9 cellular contexts compared by ENCODE assay signal in genomic region chr6:158850807-158851115, GRCh38. TPM values are rescaled to one million over a fixed set of nuclear protein-coding genes. Genes with fewer than 3 reads are reported as not detected.
DNase-seq lines count a peak whose midpoint lies in the region; ATAC-seq and TF ChIP-seq lines count a peak whose summit lies in the region.
"Had no signal": no experiment of that assay in that cellular context is flagged by ENCODE, and none has a peak within 500 bp of the region (broad histone marks: within the 10 kb centered on the region; RNA-seq: fewer than 3 reads in every experiment).

No MANE protein-coding gene starts in this region.

- no peaks in the 10 kb centered on the region for H3K36me3 Mint-ChIP-seq in activated CD4-positive, alpha-beta T cell treated with anti-CD3 and anti-CD28 coated beads, Interleukin-2, amount 10 ng/mL, durations not matched to agents 24 days and 14 days (ENCODE audit: low read depth)

- no peak overlapping the region for H3K4me3 ChIP-seq in fibroblast of villous mesenchyme (ENCODE audit: low read depth, low read length)
- no peak overlapping the region for H3K4me3 ChIP-seq in skin epidermis

- no peak for TF ChIP-seq CTCF in VCaP (conservative IDR thresholded peaks at IDR 0.05)
- TF ChIP-seq CTCF in fibroblast of villous mesenchyme (IDR thresholded peaks at IDR 0.05; ENCODE audit: insufficient read depth, low read depth, low read length): no peak

- peak overlapping the region; percentile 95 for H3K27ac Mint-ChIP-seq in activated CD4-positive, alpha-beta T cell treated with anti-CD3 and anti-CD28 coated beads, Interleukin-2, amount 10 ng/mL, durations not matched to agents 24 days and 14 days

- peak overlapping the region; percentile 27; the same call in 1 of the 2 replicates for H3K27ac ChIP-seq in VCaP
- peak overlapping the region in 20 of 21 experiments; percentile 32 to 92 (median 79) for H3K27ac ChIP-seq in skin epidermis
- H3K27ac ChIP-seq: neutrophil had no signal

- H3K27me3 Mint-ChIP-seq in activated CD4-positive, alpha-beta T cell treated with anti-CD3 and anti-CD28 coated beads, Interleukin-2, amount 10 ng/mL, durations not matched to agents 24 days and 14 days: no peaks in the 10 kb centered on the region

- peaks cover 27% of the 10 kb centered on the region for H3K4me1 Mint-ChIP-seq in activated CD4-positive, alpha-beta T cell treated with anti-CD3 and anti-CD28 coated beads, Interleukin-2, amount 10 ng/mL, durations not matched to agents 24 days and 14 days

- H3K4me3 Mint-ChIP-seq in activated CD4-positive, alpha-beta T cell treated with anti-CD3 and anti-CD28 coated beads, Interleukin-2, amount 10 ng/mL, durations not matched to agents 24 days and 14 days: no peak overlapping the region

- no peaks in the 10 kb centered on the region for H3K9me3 Mint-ChIP-seq in activated CD4-positive, alpha-beta T cell treated with anti-CD3 and anti-CD28 coated beads, Interleukin-2, amount 10 ng/mL, durations not matched to agents 24 days and 14 days

- no peak for DNase-seq in activated CD4-positive, alpha-beta T cell treated with anti-CD3 and anti-CD28 coated beads, Interleukin-2, amount 10 ng/mL, durations not matched to agents 24 days and 14 days
- DNase-seq in activated CD4-positive, alpha-beta T cell treated with anti-CD3 and anti-CD28 coated beads for 1 hour: no peak
- DNase-seq in fibroblast of villous mesenchyme (ENCODE audit: low read depth): peak; percentile 69
- no peak for DNase-seq in left lobe of liver (ENCODE audit: low spot score)
- no peak for DNase-seq in amniotic stem cell (lab: John Stamatoyannopoulos, UW)
- no peak for DNase-seq in NCI-H1048 (lab: John Stamatoyannopoulos, UW)

- no peak for ATAC-seq in left lobe of liver

- intact Hi-C loops in activated CD4-positive, alpha-beta T cell treated with anti-CD3 and anti-CD28 coated beads, Interleukin-2, amount 10 ng/mL, durations not matched to agents 24 days and 14 days (cut with micrococcal nuclease): loop anchor here (1.0 to 5.0 kb wide), 4 partner anchors 32 to 202 kb away; partner anchors contain the start of gene TAGAP

RNA-seq across cellular contexts. Expression of gene EZR, which starts 31.6 kb away (rescaled TPM):
- total RNA-seq in activated CD4-positive, alpha-beta T cell treated with anti-CD3 and anti-CD28 coated beads, Interleukin-2, amount 10 ng/mL, durations not matched to agents 24 days and 14 days: 204 and 215 TPM in 2 replicates
- total RNA-seq in fibroblast of villous mesenchyme (100 and 116 TPM in 2 replicates), left lobe of liver (57.0 TPM)
